ENCODE assay signal across 11 cellular contexts in genomic region chr12:8636007-8636346, GRCh38. TPM values are rescaled to one million over a fixed set of nuclear protein-coding genes. Genes with fewer than 3 reads are reported as not detected.
A peak's percentile ranks its signal among the peaks of the same experiment; 100 is the strongest.
DNase-seq lines count a peak whose midpoint lies in the region; ATAC-seq and TF ChIP-seq lines count a peak whose summit lies in the region.
"Not testable (repeated sequence)": the region's sequence is repeated elsewhere in the genome, so short reads cannot be mapped to it uniquely, and the experiment has no call there.
"Had no signal": no experiment of that assay in that cellular context is flagged by ENCODE, and none has a peak within 500 bp of the region (broad histone marks: within the 10 kb centered on the region; RNA-seq: fewer than 3 reads in every experiment).

No MANE protein-coding gene starts in this region.

- not testable (repeated sequence) for H3K4me3 Mint-ChIP-seq in GM23338
- H3K4me3 Mint-ChIP-seq in endodermal cell (peak overlapping the region; percentile 32), nephron progenitor cell (peak overlapping the region; percentile 48)

- H3K36me3 ChIP-seq in GM23338 (ENCODE audit: insufficient read depth); OCI-LY3 (replicated peaks; ENCODE audit: low read depth, low read length); endodermal cell (ENCODE audit: control insufficient read depth, insufficient read depth, low read length): not testable (repeated sequence)

- H3K9me2 ChIP-seq in GM23338 (ENCODE audit: insufficient read depth) = peaks cover 10% of the 10 kb centered on the region; the same call in 1 of the 2 replicates

- not testable (repeated sequence) for H4K20me1 ChIP-seq in GM23338 (replicated peaks; ENCODE audit: insufficient read depth); OCI-LY3 (ENCODE audit: insufficient read depth, low read length)

- H3K4me1 ChIP-seq in GM23338 (ENCODE audit: insufficient read depth) = peaks cover 27% of the 10 kb centered on the region
- H3K4me1 ChIP-seq in OCI-LY3 (ENCODE audit: low read length) = peaks cover 53% of the 10 kb centered on the region
- H3K4me1 ChIP-seq in endodermal cell (ENCODE audit: control insufficient read depth, insufficient read depth, low read length) = peaks cover 10% of the 10 kb centered on the region

- H3K27ac ChIP-seq in GM23338 (ENCODE audit: low read depth) = peak overlapping the region; percentile 99
- H3K27ac ChIP-seq in OCI-LY3 (ENCODE audit: low read length) = peak overlapping the region; percentile 89
- not testable (repeated sequence) for H3K27ac ChIP-seq in endodermal cell (ENCODE audit: low read depth, low read length)

- H3K4me2 ChIP-seq in GM23338 = peak overlapping the region; percentile 66
- H3K4me2 ChIP-seq in OCI-LY3 (ENCODE audit: low read length) = peak overlapping the region; percentile 32

- not testable (repeated sequence) for H3K27me3 ChIP-seq in GM23338 (ENCODE audit: insufficient read depth); OCI-LY3 (ENCODE audit: low read depth, low read length); endodermal cell (ENCODE audit: control insufficient read depth, insufficient read depth, low read length, poor library complexity, severe bottlenecking)

- H3K9ac ChIP-seq in OCI-LY3 (ENCODE audit: low read length) (peak overlapping the region; percentile 67), endodermal cell (ENCODE audit: extremely low read depth, low read length, poor library complexity, severe bottlenecking) (peak overlapping the region; percentile 73)

- H3K27ac Mint-ChIP-seq in GM23338 = peak overlapping the region; percentile 89
- H3K27ac Mint-ChIP-seq in endodermal cell = peak overlapping the region; percentile 99
- H3K27ac Mint-ChIP-seq in nephron progenitor cell = peak overlapping the region; percentile 85

- not testable (repeated sequence) for H3K79me2 ChIP-seq in GM23338 (replicated peaks; ENCODE audit: insufficient read depth); OCI-LY3 (ENCODE audit: low read length)

- H2AFZ ChIP-seq in GM23338; OCI-LY3 (ENCODE audit: low read depth, low read length): not testable (repeated sequence)

- not testable (repeated sequence) for TF ChIP-seq CTCF in GM23338 (conservative IDR thresholded peaks at IDR 0.05; ENCODE audit: low read depth in 2 of 2); OCI-LY3 (IDR thresholded peaks at IDR 0.05; ENCODE audit: low read depth, low read length); endodermal cell (conservative IDR thresholded peaks at IDR 0.05); nephron progenitor cell (IDR thresholded peaks at IDR 0.05)

- peaks cover 11% of the 10 kb centered on the region for H3F3A ChIP-seq in GM23338 (replicated peaks; ENCODE audit: low read depth)

- not testable (repeated sequence) for H3K27me3 Mint-ChIP-seq in GM23338 (ENCODE audit: insufficient read depth, low read depth, poor library complexity); endodermal cell (ENCODE audit: insufficient read depth); nephron progenitor cell (ENCODE audit: low read depth, poor library complexity)

- H3K36me3 Mint-ChIP-seq in GM23338 (ENCODE audit: low read depth) (peaks cover 15% of the 10 kb centered on the region), endodermal cell (ENCODE audit: low read depth) (peaks cover 18% of the 10 kb centered on the region)
- not testable (repeated sequence) for H3K36me3 Mint-ChIP-seq in nephron progenitor cell (ENCODE audit: low read depth)

- not testable (repeated sequence) for DNase-seq in GM23338 (ENCODE audit: low spot score); nephron progenitor cell
- DNase-seq in NCI-H524 (lab: John Stamatoyannopoulos, UW) (peak; percentile 30 to 76), endodermal cell (peak; percentile 76), islet precursor cell (peak; percentile 80)

- H3K9me3 ChIP-seq in OCI-LY3 (ENCODE audit: insufficient read depth, low read length); endodermal cell (ENCODE audit: control insufficient read depth, low read length): not testable (repeated sequence)

- peaks cover 47% of the 10 kb centered on the region for H3K4me1 Mint-ChIP-seq in GM23338
- H3K4me1 Mint-ChIP-seq in endodermal cell = peaks cover 57% of the 10 kb centered on the region
- H3K4me1 Mint-ChIP-seq in nephron progenitor cell = peaks cover 30% of the 10 kb centered on the region

- not testable (repeated sequence) for H3K9me3 Mint-ChIP-seq in GM23338
- H3K9me3 Mint-ChIP-seq in endodermal cell = peaks cover 31% of the 10 kb centered on the region
- peaks cover 35% of the 10 kb centered on the region for H3K9me3 Mint-ChIP-seq in nephron progenitor cell

- ATAC-seq in GM23338 = not testable (repeated sequence)

- WGBS in endodermal cell (ENCODE audit: insufficient coverage in 1 of 2, insufficient read length in 1 of 2), 2 experiments = 20 to 67% methylated on average over 2 to 8 of the region's 8 CpGs

- H3K4me3 ChIP-seq in GM23338 = peak overlapping the region; percentile 31
- not testable (repeated sequence) for H3K4me3 ChIP-seq in OCI-LY3 (ENCODE audit: low read length); endodermal cell (ENCODE audit: low read length)

TF ChIP-seq in GM23338, 12 proteins besides CTCF, POLR2A, EP300 and RAD21:
- 0 out of 2 replicates have a peak, but pooled peaks have one; percentile 4 for TF ChIP-seq NANOG (IDR thresholded peaks at IDR 0.05; ENCODE audit: borderline replicate concordance)

RNA-seq across cellular contexts. Expression of gene AICDA, which starts 23.3 kb away (rescaled TPM):
- not detected in 2 replicates for total RNA-seq in GM23338 (2014; rRNA removed; shearing (Covaris generic))
- 0.31 TPM in 1 of 2 replicates, not detected in the other for polyA plus RNA-seq in GM23338 (2016; fragmentation: Nextera tagmentation; extraction: Ambion mirVana)
- not detected for total RNA-seq in endodermal cell
- polyA plus RNA-seq in endodermal cell (2013, experiment 1 of 2) = not detected
- not detected for polyA plus RNA-seq in endodermal cell (2013, experiment 2 of 2)
- total RNA-seq: CD8-positive, alpha-beta T cell; HT-29 had no signal
- polyA plus RNA-seq: AG04450, BJ had no signal

RNA-seq across cellular contexts. Expression of gene MFAP5, which starts 26.6 kb away (rescaled TPM):
- 0.90 TPM in 1 of 2 replicates, not detected in the other for total RNA-seq in GM23338 (2014; rRNA removed; shearing (Covaris generic))
- polyA plus RNA-seq in GM23338 (2016; fragmentation: Nextera tagmentation; extraction: Ambion mirVana) = 0.68 and 1.2 TPM in 2 replicates
- under 1 TPM in 1 of 2 donors, not detected in 1; 0.44 TPM for total RNA-seq in endodermal cell
- polyA plus RNA-seq in endodermal cell (2013, experiment 1 of 2) = 0.46 TPM
- 0.66 TPM for polyA plus RNA-seq in endodermal cell (2013, experiment 2 of 2)
- total RNA-seq: CD8-positive, alpha-beta T cell; HT-29 had no signal
- polyA plus RNA-seq: CD14-positive monocyte had no signal
